1 cellular context compared by ENCODE assay signal in the genomic region with DNA sequence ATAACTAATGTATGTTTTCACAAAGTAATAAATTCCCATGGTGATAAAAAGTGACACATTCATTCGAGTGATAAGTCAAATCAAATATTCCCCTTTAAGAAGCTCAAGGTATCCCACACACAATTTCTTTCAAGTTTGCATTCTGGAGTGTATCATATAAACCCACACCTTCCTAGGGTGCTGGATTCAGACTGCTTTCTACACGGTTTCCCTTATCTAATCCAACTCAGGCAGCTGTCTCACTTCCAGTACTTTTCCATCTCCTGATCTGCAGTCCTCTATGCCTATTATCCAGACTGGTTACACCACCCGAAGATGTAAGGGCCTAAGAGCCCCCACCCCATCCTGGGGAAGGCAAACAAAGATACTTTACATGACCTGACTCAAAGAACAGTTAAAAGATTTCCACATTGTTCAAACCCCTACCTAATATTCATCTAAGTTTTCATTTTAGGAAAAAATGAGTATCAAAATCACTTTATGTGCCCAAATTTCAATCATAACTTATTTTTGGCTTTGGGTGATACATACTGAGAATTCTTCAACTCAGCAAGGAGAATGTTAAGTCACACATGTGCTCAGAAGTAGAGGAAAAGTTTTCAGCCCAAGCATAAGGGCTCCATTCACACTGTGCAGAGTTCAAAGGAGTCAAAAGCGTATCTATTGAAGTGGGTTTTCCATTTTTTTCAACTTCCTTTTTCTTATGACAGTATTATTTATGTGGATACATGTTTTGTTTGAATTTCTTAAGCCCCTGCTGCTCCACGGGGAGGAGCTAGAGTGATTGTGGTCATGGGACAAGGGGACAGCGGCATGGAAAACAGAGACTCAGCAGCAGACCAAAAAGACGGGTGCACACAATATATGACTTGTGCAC.
TF ChIP-seq lines count a peak whose summit lies in the region.

No MANE protein-coding gene starts in this region.

TF ChIP-seq in HCT116, 20 proteins besides CTCF, POLR2A, EP300 and RAD21 (continued from another document):
- TF ChIP-seq EZH2 (IDR thresholded peaks at IDR 0.05) (no peak), SIN3A (IDR thresholded peaks at IDR 0.05; ENCODE audit: low read depth) (no peak), MAX (IDR thresholded peaks at IDR 0.05) (no peak), CEBPB (IDR thresholded peaks at IDR 0.05; ENCODE audit: low read depth) (no peak), YY1 (IDR thresholded peaks at IDR 0.05; ENCODE audit: extremely low read depth, insufficient replicate concordance, low read depth, low read length) (no peak)
- TF ChIP-seq, protein P1, sequence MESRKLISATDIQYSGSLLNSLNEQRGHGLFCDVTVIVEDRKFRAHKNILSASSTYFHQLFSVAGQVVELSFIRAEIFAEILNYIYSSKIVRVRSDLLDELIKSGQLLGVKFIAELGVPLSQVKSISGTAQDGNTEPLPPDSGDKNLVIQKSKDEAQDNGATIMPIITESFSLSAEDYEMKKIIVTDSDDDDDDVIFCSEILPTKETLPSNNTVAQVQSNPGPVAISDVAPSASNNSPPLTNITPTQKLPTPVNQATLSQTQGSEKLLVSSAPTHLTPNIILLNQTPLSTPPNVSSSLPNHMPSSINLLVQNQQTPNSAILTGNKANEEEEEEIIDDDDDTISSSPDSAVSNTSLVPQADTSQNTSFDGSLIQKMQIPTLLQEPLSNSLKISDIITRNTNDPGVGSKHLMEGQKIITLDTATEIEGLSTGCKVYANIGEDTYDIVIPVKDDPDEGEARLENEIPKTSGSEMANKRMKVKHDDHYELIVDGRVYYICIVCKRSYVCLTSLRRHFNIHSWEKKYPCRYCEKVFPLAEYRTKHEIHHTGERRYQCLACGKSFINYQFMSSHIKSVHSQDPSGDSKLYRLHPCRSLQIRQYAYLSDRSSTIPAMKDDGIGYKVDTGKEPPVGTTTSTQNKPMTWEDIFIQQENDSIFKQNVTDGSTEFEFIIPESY (IDR thresholded peaks at IDR 0.05; ENCODE audit: extremely low read depth, insufficient replicate concordance, low read length) = no peak
